ENCODE assay signal across 16 cellular contexts in the genomic region with DNA sequence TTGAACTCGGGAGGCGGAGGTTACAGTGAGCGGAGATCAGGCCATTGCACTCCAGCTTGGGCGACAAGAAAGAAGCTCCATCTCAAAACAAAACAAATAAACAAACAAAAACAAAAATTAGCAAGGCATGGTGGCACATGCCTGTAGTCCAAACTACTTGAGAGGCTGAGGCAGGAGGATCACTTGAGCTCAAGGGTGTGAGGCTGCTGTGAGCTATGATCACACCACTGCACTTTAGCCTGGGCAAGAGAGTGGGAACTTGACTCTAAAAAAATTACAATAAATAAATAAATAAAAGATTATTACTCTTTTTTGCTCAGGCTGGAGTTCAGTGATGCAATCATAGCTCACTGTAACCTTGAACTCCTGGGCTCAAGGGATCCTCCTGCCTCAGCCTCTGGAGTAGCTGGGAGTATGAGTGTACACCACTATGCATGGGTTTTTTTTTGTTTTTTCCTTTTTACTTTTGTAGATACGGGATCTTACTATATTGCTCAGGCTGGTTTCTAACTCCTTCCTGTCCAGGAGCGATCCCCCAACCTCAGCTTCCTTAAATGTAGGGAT. TPM values are rescaled to one million over a fixed set of nuclear protein-coding genes. Genes with fewer than 3 reads are reported as not detected.
DNase-seq lines count a peak whose midpoint lies in the region; ATAC-seq, FAIRE-seq and TF ChIP-seq lines count a peak whose summit lies in the region.
"Had no signal": no experiment of that assay in that cellular context is flagged by ENCODE, and none has a peak within 500 bp of the region (broad histone marks: within the 10 kb centered on the region; RNA-seq: fewer than 3 reads in every experiment).

No MANE protein-coding gene starts in this region.

- ATAC-seq in stimulated activated memory B cell treated with anti-CD40 and anti-IgM and Interleukin-4, amounts not matched to agents 10 μg/mL and 1 μg/mL and 100 μg/mL, for 72 hours = no peak
- ATAC-seq in GM21576 (IDR thresholded peaks at IDR 0.05; ENCODE audit: unreplicated experiment) = no peak
- ATAC-seq: GM12878, GM23338 had no signal

- no peaks in the 10 kb centered on the region for H3K9me2 ChIP-seq in PC-9 (ENCODE audit: insufficient read depth)

- H2BK20ac ChIP-seq in H1 (ENCODE audit: low read length) = no peak overlapping the region

- H2BK120ac ChIP-seq in H1 (replicated peaks; ENCODE audit: low read depth, low read length) = no peak overlapping the region

- H3K27ac Mint-ChIP-seq in MCF 10A (ENCODE audit: low read depth, unreplicated experiment) = no peak overlapping the region
- H3K27ac Mint-ChIP-seq in stimulated activated memory B cell treated with anti-CD40 and anti-IgM and Interleukin-4, amounts not matched to agents 10 μg/mL and 1 μg/mL and 100 μg/mL, for 72 hours = peak overlapping the region; percentile 7
- H3K27ac Mint-ChIP-seq: GM23338 had no signal

- 95% methylated on average over 6 of the region's 6 CpGs; no CpG with 5 or more reads in 1 of the 2 experiments for WGBS in H1 (ENCODE audit: extremely low coverage in 1 of 2, insufficient coverage in 1 of 2, insufficient read length in 1 of 2, insufficient replicate concordance in 2 of 2, low coverage in 1 of 2, low lambda C conversion rate in 2 of 2, missing lambda C conversion rate in 1 of 2), 2 experiments

- H3K9me3 Mint-ChIP-seq in MCF 10A (ENCODE audit: unreplicated experiment) = no peaks in the 10 kb centered on the region
- no peaks in the 10 kb centered on the region for H3K9me3 Mint-ChIP-seq in stimulated activated memory B cell treated with anti-CD40 and anti-IgM and Interleukin-4, amounts not matched to agents 10 μg/mL and 1 μg/mL and 100 μg/mL, for 72 hours
- H3K9me3 Mint-ChIP-seq: GM23338, H9 had no signal

- no TSS peak for BruUV-seq in MCF 10A (replicated peaks; lab: Mats Ljungman, UMichigan)
- BruUV-seq in PC-9 (replicated peaks; lab: Mats Ljungman, UMichigan) = no TSS peak

- H3K4me3 Mint-ChIP-seq in MCF 10A (ENCODE audit: unreplicated experiment) = no peak overlapping the region
- H3K4me3 Mint-ChIP-seq in stimulated activated memory B cell treated with anti-CD40 and anti-IgM and Interleukin-4, amounts not matched to agents 10 μg/mL and 1 μg/mL and 100 μg/mL, for 72 hours = no peak overlapping the region
- H3K4me3 Mint-ChIP-seq: GM23338, H9 had no signal

- peaks cover 14% of the 10 kb centered on the region for H3K4me1 Mint-ChIP-seq in MCF 10A (ENCODE audit: insufficient read depth, unreplicated experiment)
- peaks cover 28% of the 10 kb centered on the region for H3K4me1 Mint-ChIP-seq in stimulated activated memory B cell treated with anti-CD40 and anti-IgM and Interleukin-4, amounts not matched to agents 10 μg/mL and 1 μg/mL and 100 μg/mL, for 72 hours

- no peak overlapping the region for H4K8ac ChIP-seq in H1 (ENCODE audit: extremely low read depth, insufficient read depth, low read length)

- CTCF ChIA-PET in MCF 10A (lab: Yijun Ruan, JAX) = interaction anchor here (0.6 to 1.9 kb wide), 7 partner anchors 11 to 210 kb away, joined by 3 to 10 read pairs (median 4); a partner anchor contains a TSS
- CTCF ChIA-PET in PC-9 (lab: Charles Lee) = interaction anchor here (0.5 kb wide), 1 partner anchor 42 kb away, joined by 3 read pairs; no protein-coding TSS in a partner anchor
- CTCF ChIA-PET in H1 (lab: Charles Lee; ENCODE audit: partially characterized antibody) = interaction anchor here (0.6 to 5.2 kb wide), 3 partner anchors 14 to 521 kb away, joined by 3 to 18 read pairs (median 3); a partner anchor contains a TSS

- no peaks in the 10 kb centered on the region; the same call in 1 of the 2 replicates for H3K23me2 ChIP-seq in H1 (ENCODE audit: low read depth, low read length)

- H3F3A ChIP-seq in PC-9 (ENCODE audit: insufficient read depth, low read depth) = peaks cover 19% of the 10 kb centered on the region

- no peak overlapping the region for H3K56ac ChIP-seq in H1 (replicated peaks; ENCODE audit: insufficient read length, low read depth, low read length)

- TF ChIP-seq RAD21 in H1 (IDR thresholded peaks at IDR 0.05 in 1 of 2, conservative IDR thresholded peaks at IDR 0.05 in 1 of 2; ENCODE audit: low read depth in 2 of 2, low read length in 2 of 2) = no peak

- no peaks in the 10 kb centered on the region for H3K36me3 Mint-ChIP-seq in MCF 10A (ENCODE audit: insufficient read depth, unreplicated experiment)
- H3K36me3 Mint-ChIP-seq in stimulated activated memory B cell treated with anti-CD40 and anti-IgM and Interleukin-4, amounts not matched to agents 10 μg/mL and 1 μg/mL and 100 μg/mL, for 72 hours = no peaks in the 10 kb centered on the region

- H2BK5ac ChIP-seq in H1 (ENCODE audit: low read depth, low read length) = no peak overlapping the region

- H3K79me2 ChIP-seq in PC-9 (ENCODE audit: low read depth) (no peaks in the 10 kb centered on the region), H1 (ENCODE audit: control insufficient read depth in 1 of 2, insufficient read depth in 2 of 2, low read length in 2 of 2) (no peaks in the 10 kb centered on the region)

- POLR2A ChIA-PET in MCF 10A (lab: Yijun Ruan, JAX) = interaction anchor here (0.6 to 2.1 kb wide), 4 partner anchors 9 to 1457 kb away, joined by 3 to 15 read pairs (median 3); a partner anchor contains a TSS
- POLR2A ChIA-PET in PC-9 (lab: Charles Lee; ENCODE audit: unreplicated experiment) = no interaction called here
- POLR2A ChIA-PET in H1 (lab: Charles Lee; ENCODE audit: partially characterized antibody) = interaction anchor here (1.6 to 3.5 kb wide), 2 partner anchors 9 to 46 kb away, joined by 5 to 19 read pairs; a partner anchor contains a TSS

- H3K36me3 ChIP-seq in breast epithelium (no peaks in the 10 kb centered on the region), PC-9 (ENCODE audit: low read depth) (no peaks in the 10 kb centered on the region), H1 (ENCODE audit: control insufficient read depth in 2 of 4, insufficient read depth in 4 of 4, low read length in 3 of 4) (no peaks in the 10 kb centered on the region)
- H3K36me3 ChIP-seq: BLaER1 had no signal

- H3K27me3 ChIP-seq in breast epithelium = no peaks in the 10 kb centered on the region
- H3K27me3 ChIP-seq in PC-9 (ENCODE audit: insufficient read depth, low read depth) = no peaks in the 10 kb centered on the region
- H3K27me3 ChIP-seq in H1 (replicated peaks in 1 of 4; ENCODE audit: control insufficient read depth in 3 of 4, extremely low read depth in 1 of 4, insufficient read depth in 3 of 4, low read length in 3 of 4) = no peaks in the 10 kb centered on the region
- H3K27me3 ChIP-seq: BLaER1 had no signal

- H2BK15ac ChIP-seq in H1 (ENCODE audit: low read length) = no peak overlapping the region

- H2AFZ ChIP-seq in PC-9 (peak overlapping the region; percentile 66; the same call in 1 of the 2 replicates), H1 (ENCODE audit: low read length) (peak overlapping the region; percentile 72; the same call in 1 of the 2 replicates)

- H4K5ac ChIP-seq in H1 (ENCODE audit: insufficient read length, low read depth, low read length) = no peak overlapping the region

- no peak overlapping the region for H2BK12ac ChIP-seq in H1 (ENCODE audit: low read depth, low read length)

- H3K4me3 ChIP-seq in breast epithelium (no peak overlapping the region), PC-9 (no peak overlapping the region), H1 (ENCODE audit: extremely low read depth in 1 of 4, insufficient read depth in 2 of 4, low read depth in 3 of 4, low read length in 4 of 4) (no peak overlapping the region)
- H3K4me3 ChIP-seq: BLaER1, GM12878, GM23338 had no signal

- no peak overlapping the region for H4K91ac ChIP-seq in H1 (replicated peaks; ENCODE audit: insufficient read length, low read length)

- TF ChIP-seq POLR2A in breast epithelium (IDR thresholded peaks at IDR 0.05) (no peak), H1 (IDR thresholded peaks at IDR 0.05; ENCODE audit: control extremely low read depth in 1 of 2, low read depth in 2 of 2, low read length in 2 of 2) (no peak)

- no peaks in the 10 kb centered on the region for H3K79me1 ChIP-seq in H1 (ENCODE audit: low read depth, low read length)

- no peak overlapping the region for H3K4ac ChIP-seq in H1 (replicated peaks; ENCODE audit: insufficient read length, low read depth, low read length)

- no peaks in the 10 kb centered on the region for H3K9me3 ChIP-seq in breast epithelium
- H3K9me3 ChIP-seq in PC-9 (ENCODE audit: insufficient read depth, low read depth) = no peaks in the 10 kb centered on the region
- no peaks in the 10 kb centered on the region for H3K9me3 ChIP-seq in H1 (ENCODE audit: insufficient read depth in 2 of 2, low read depth in 1 of 2, low read length in 1 of 2)
- H3K9me3 ChIP-seq: BLaER1 had no signal

- intact Hi-C loops in breast epithelium (cut with DNase I; ENCODE audit: low total_unique reads) (loop anchor here (2.0 kb wide), 1 partner anchor 21 kb away; no protein-coding TSS in a partner anchor), MCF 10A (cut with micrococcal nuclease) (no loop called here), PC-9 (cut with micrococcal nuclease; ENCODE audit: unreplicated experiment) (no loop called here)

- no peak overlapping the region for H3K9ac ChIP-seq in H1 (replicated peaks in 1 of 4; ENCODE audit: extremely low read depth in 1 of 4, low read depth in 3 of 4, low read length in 3 of 4)
- H3K9ac ChIP-seq: BLaER1 had no signal

- H3K4me1 ChIP-seq in breast epithelium (peaks cover 0 to 10% of the 10 kb centered on the region in 2 donors), PC-9 (replicated peaks; ENCODE audit: insufficient read depth) (peaks cover 36% of the 10 kb centered on the region), H1 (replicated peaks in 1 of 4; ENCODE audit: control insufficient read depth in 3 of 4, insufficient read depth in 4 of 4, low read length in 3 of 4) (peaks cover 0 to 6% (median 3%) of the 10 kb centered on the region in 4 experiments; a peak in 4 of 7 replicates)

- H3K27ac ChIP-seq in breast epithelium (peak overlapping the region; percentile 57 to 63), PC-9 (peak overlapping the region; percentile 58), H1 (ENCODE audit: low read depth, low read length) (no peak overlapping the region)
- H3K27ac ChIP-seq: 22Rv1, BLaER1 had no signal

- H3K4me2 ChIP-seq in PC-9 (no peak overlapping the region), H1 (ENCODE audit: insufficient read depth in 1 of 2, low read depth in 2 of 2, low read length in 2 of 2) (no peak overlapping the region)
- H3K4me2 ChIP-seq: BLaER1, GM23338 had no signal

- TF ChIP-seq EP300 in H1 (IDR thresholded peaks at IDR 0.05; ENCODE audit: borderline replicate concordance in 1 of 2, low read depth in 2 of 2, low read length in 2 of 2) = no peak

- DNase-seq in breast epithelium (ENCODE audit: low spot score in 2 of 2) (no peak), MCF 10A (ENCODE audit: unreplicated experiment) (no peak), PC-9 (no peak), H1 (ENCODE audit: low read depth in 1 of 2, low spot score in 2 of 2) (no peak), NCI-H1105 treated with DMSO at 0.1 percent for 48 hours (lab: John Stamatoyannopoulos, UW) (no peak)
- DNase-seq in stimulated activated CD4-positive, alpha-beta T cell treated with anti-CD3 and anti-CD28 coated beads, Interleukin-4, amount 100 ng/mL, for 4 hours = no peak
- DNase-seq: AML-193, DMS79, H9 had no signal

- FAIRE-seq in H1 (lab: Jason Lieb, UNC) = no peak
- FAIRE-seq: GM12878, GM18507 had no signal

- no peak overlapping the region for H2AK5ac ChIP-seq in H1 (ENCODE audit: low read depth, low read length)

- H3K18ac ChIP-seq in H1 (ENCODE audit: extremely low read depth, low read length) = no peak overlapping the region

- TF ChIP-seq CTCF in breast epithelium (IDR thresholded peaks at IDR 0.05) (no peak), MCF 10A (IDR thresholded peaks at IDR 0.05; ENCODE audit: unreplicated experiment) (no peak), PC-9 (conservative IDR thresholded peaks at IDR 0.05) (no peak), H1 (IDR thresholded peaks at IDR 0.05; ENCODE audit: control extremely low read depth in 1 of 3, insufficient read depth in 1 of 3, low read depth in 1 of 3, low read length in 3 of 3) (no peak)

- no peaks in the 10 kb centered on the region for H4K20me1 ChIP-seq in PC-9 (ENCODE audit: insufficient read depth)
- no peaks in the 10 kb centered on the region for H4K20me1 ChIP-seq in H1 (replicated peaks in 1 of 2; ENCODE audit: control insufficient read depth in 1 of 2, insufficient read depth in 2 of 2, low read length in 2 of 2)
- H4K20me1 ChIP-seq: BLaER1 had no signal

- H3K14ac ChIP-seq in H1 (ENCODE audit: insufficient read length) = no peak overlapping the region

- no peaks in the 10 kb centered on the region for H3K27me3 Mint-ChIP-seq in MCF 10A (ENCODE audit: insufficient read depth, unreplicated experiment)
- H3K27me3 Mint-ChIP-seq in stimulated activated memory B cell treated with anti-CD40 and anti-IgM and Interleukin-4, amounts not matched to agents 10 μg/mL and 1 μg/mL and 100 μg/mL, for 72 hours = no peaks in the 10 kb centered on the region

- no peak overlapping the region for H3K23ac ChIP-seq in H1 (ENCODE audit: insufficient read length)

RNA-seq across cellular contexts. Expression of a gene that starts 9.0 kb away (rescaled TPM):
- total RNA-seq in breast epithelium (10 to 100 TPM; 26.2 to 67.0 (median 43.9) TPM), MCF 10A (2022) (32.7 and 34.1 TPM in 2 replicates), PC-9 (2021) (40.0 and 45.6 TPM in 2 replicates)
- 162 and 173 TPM in 2 replicates for total RNA-seq in H1 (2021; fragmentation: NEBNext Ultra II Directional; extraction: Animal tissue kit (Norgen Biotek cat#: 25700))
- polyA plus RNA-seq in H1 (2011; rRNA removed) = 14.4 and 41.7 TPM in 2 replicates
- polyA plus RNA-seq in H1 (2011; cell fraction: cytosol; rRNA removed) = 24.9 TPM
- 69.2 TPM for polyA plus RNA-seq in H1 (2011; cell fraction: nucleus; rRNA removed)
- 25.3 to 46.8 TPM (median 37.4 TPM) in 4 replicates for polyA plus RNA-seq in H1 (2012, experiment 1 of 2)
- 3.1 TPM for polyA plus RNA-seq in H1 (2012, experiment 2 of 2)
- polyA plus RNA-seq in H1 (2013, experiment 1 of 2) = 49.7 TPM
- 50.6 TPM for polyA plus RNA-seq in H1 (2013, experiment 2 of 2)
- polyA minus RNA-seq in H1 (2011; rRNA and poly(A)+ RNA removed) = 100 and 161 TPM in 2 replicates
- polyA minus RNA-seq in H1 (2011; cell fraction: cytosol; rRNA and poly(A)+ RNA removed) = 76.3 TPM
- 135 TPM for polyA minus RNA-seq in H1 (2011; cell fraction: nucleus; rRNA and poly(A)+ RNA removed)

RNA-seq across cellular contexts. Expression of a gene that starts 45.6 kb away (rescaled TPM):
- total RNA-seq in breast epithelium (100 to 1,000 TPM in 2 of 3 donors, 10 to 100 TPM in 1; 96.4 to 177 (median 117) TPM), MCF 10A (2022) (64.8 and 65.2 TPM in 2 replicates), PC-9 (2021) (45.2 and 53.6 TPM in 2 replicates)
- total RNA-seq in H1 (2021; fragmentation: NEBNext Ultra II Directional; extraction: Animal tissue kit (Norgen Biotek cat#: 25700)) = 56.6 and 58.3 TPM in 2 replicates
- polyA plus RNA-seq in H1 (2011; rRNA removed) = 69.3 and 94.3 TPM in 2 replicates
- polyA plus RNA-seq in H1 (2011; cell fraction: cytosol; rRNA removed) = 60.3 TPM
- 148 TPM for polyA plus RNA-seq in H1 (2011; cell fraction: nucleus; rRNA removed)
- 45.8 to 68.6 TPM (median 50.6 TPM) in 4 replicates for polyA plus RNA-seq in H1 (2012, experiment 1 of 2)
- 9.2 TPM for polyA plus RNA-seq in H1 (2012, experiment 2 of 2)
- 65.9 TPM for polyA plus RNA-seq in H1 (2013, experiment 1 of 2)
- polyA plus RNA-seq in H1 (2013, experiment 2 of 2) = 70.8 TPM
- 113 and 123 TPM in 2 replicates for polyA minus RNA-seq in H1 (2011; rRNA and poly(A)+ RNA removed)
- 39.3 TPM for polyA minus RNA-seq in H1 (2011; cell fraction: cytosol; rRNA and poly(A)+ RNA removed)
- polyA minus RNA-seq in H1 (2011; cell fraction: nucleus; rRNA and poly(A)+ RNA removed) = 97.4 TPM
